In the genomic region with DNA sequence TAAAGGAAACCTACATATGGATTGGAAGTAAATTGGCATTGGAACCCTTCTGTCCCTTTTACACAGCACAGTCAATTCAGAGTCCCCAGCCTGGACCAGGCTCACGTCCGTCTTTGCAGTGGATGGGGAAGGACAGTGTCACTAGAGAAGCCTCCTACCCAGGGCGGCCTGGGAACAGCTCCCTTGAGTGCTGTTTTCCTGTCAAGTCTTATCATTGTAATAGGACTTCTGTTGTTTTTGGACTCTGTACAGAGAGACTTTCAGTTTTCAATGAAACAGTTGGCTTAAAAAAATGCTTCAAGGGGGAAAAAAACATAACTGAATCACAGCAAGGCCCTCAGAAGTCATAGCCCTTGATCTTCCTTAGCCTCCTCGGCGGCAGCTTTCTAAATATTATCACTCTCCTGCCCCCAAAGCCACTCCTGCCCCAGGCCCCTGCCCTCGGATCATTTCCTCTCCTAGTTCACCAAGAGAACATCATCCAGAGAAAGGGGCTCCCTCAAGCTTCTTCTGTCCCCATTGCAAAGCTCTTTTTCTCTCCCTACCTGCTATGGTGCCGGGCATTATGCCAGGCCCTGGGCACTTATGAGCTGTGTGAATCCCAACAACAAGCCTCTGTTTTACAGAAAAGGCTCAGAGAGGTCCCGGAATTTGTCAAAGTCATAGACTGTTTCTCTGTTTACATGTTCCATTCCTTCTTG, we compare ENCODE assay signal across 12 cellular contexts. TPM values are rescaled to one million over a fixed set of nuclear protein-coding genes. Genes with fewer than 3 reads are reported as not detected.
A peak's percentile ranks its signal among the peaks of the same experiment; 100 is the strongest.
DNase-seq lines count a peak whose midpoint lies in the region; TF ChIP-seq lines count a peak whose summit lies in the region.
"Had no signal": no experiment of that assay in that cellular context is flagged by ENCODE, and none has a peak within 500 bp of the region (broad histone marks: within the 10 kb centered on the region; RNA-seq: fewer than 3 reads in every experiment).

No MANE protein-coding gene starts in this region.

- no peaks in the 10 kb centered on the region for H3K9me3 ChIP-seq in Caco-2
- H3K9me3 ChIP-seq: vagina had no signal

- no peaks in the 10 kb centered on the region for H3K36me3 ChIP-seq in Caco-2 (ENCODE audit: control insufficient read depth, insufficient read depth, low read length)
- H3K36me3 ChIP-seq in H7 (replicated peaks; ENCODE audit: control insufficient read depth, insufficient read depth, low read length): no peaks in the 10 kb centered on the region
- H3K36me3 ChIP-seq: vagina had no signal

- DNase-seq in Ammon's horn (ENCODE audit: low spot score) (peak; percentile 22), RPMI8226 (peak; percentile 33), fibroblast of pulmonary artery (ENCODE audit: low read depth) (peak; percentile 64), non-pigmented ciliary epithelial cell (ENCODE audit: low read depth) (peak; percentile 20), Caco-2 (no peak), HT-29 (ENCODE audit: low spot score) (no peak), NCI-H524 (lab: John Stamatoyannopoulos, UW) (no peak), H7 (no peak)
- DNase-seq: activated CD8-positive, alpha-beta memory T cell treated with anti-CD3 and anti-CD28 coated beads, Interleukin-2, amount 50 U/mL, for 48 hours; AML-193 had no signal

- intact Hi-C loops in Caco-2 (cut with micrococcal nuclease; ENCODE audit: unreplicated experiment): no loop called here

- no peaks in the 10 kb centered on the region for H3K36me3 Mint-ChIP-seq in Caco-2 (ENCODE audit: insufficient read depth, unreplicated experiment)

- H3K27me3 ChIP-seq in Caco-2 (replicated peaks; ENCODE audit: control insufficient read depth, insufficient read depth, low read length) (no peaks in the 10 kb centered on the region), H7 (ENCODE audit: control insufficient read depth, insufficient read depth, low read length) (peaks cover 8% of the 10 kb centered on the region; the same call in 1 of the 2 replicates)
- H3K27me3 ChIP-seq: vagina had no signal

- BruUV-seq in Caco-2 (replicated peaks; lab: Mats Ljungman, UMichigan): no TSS peak

- H3K4me1 Mint-ChIP-seq in Caco-2 (ENCODE audit: low read depth, unreplicated experiment): peaks cover 5% of the 10 kb centered on the region
- H3K4me1 Mint-ChIP-seq: central memory CD8-positive, alpha-beta T cell had no signal

- no peak overlapping the region for H3K4me3 Mint-ChIP-seq in Caco-2 (ENCODE audit: unreplicated experiment)
- H3K4me3 Mint-ChIP-seq: central memory CD8-positive, alpha-beta T cell had no signal

- H3K27me3 Mint-ChIP-seq in Caco-2 (ENCODE audit: insufficient read depth, unreplicated experiment): no peaks in the 10 kb centered on the region

- H3K9me3 Mint-ChIP-seq in Caco-2 (ENCODE audit: unreplicated experiment): peaks cover 6% of the 10 kb centered on the region
- H3K9me3 Mint-ChIP-seq: central memory CD8-positive, alpha-beta T cell had no signal

- no peaks in the 10 kb centered on the region for H3K4me1 ChIP-seq in Caco-2

- no peak overlapping the region for H3K27ac Mint-ChIP-seq in Caco-2 (ENCODE audit: unreplicated experiment)

- no peak overlapping the region for H3K4me3 ChIP-seq in fibroblast of pulmonary artery (replicated peaks; ENCODE audit: low read depth, low read length)
- H3K4me3 ChIP-seq in Caco-2 (ENCODE audit: low read depth, low read length): no peak overlapping the region
- H3K4me3 ChIP-seq in H7 (ENCODE audit: insufficient read depth, low read depth, low read length): no peak overlapping the region
- H3K4me3 ChIP-seq: vagina had no signal

- POLR2A ChIA-PET in Caco-2 (lab: Charles Lee): interaction anchor here (0.6 kb wide), 1 partner anchor 75 kb away, joined by 3 read pairs; no protein-coding TSS in a partner anchor

- no peak for TF ChIP-seq CTCF in fibroblast of pulmonary artery (IDR thresholded peaks at IDR 0.05; ENCODE audit: low read length, missing control alignments)
- TF ChIP-seq CTCF in Caco-2 (IDR thresholded peaks at IDR 0.05; ENCODE audit: insufficient read depth in 1 of 2, low read depth in 1 of 2, low read length in 1 of 2, severe bottlenecking in 1 of 2, unreplicated experiment in 1 of 2): no peak

- CTCF ChIA-PET in Caco-2 (lab: Charles Lee): interaction anchor here (0.7 kb wide), 1 partner anchor 216 kb away, joined by 4 read pairs; no protein-coding TSS in a partner anchor

RNA-seq across cellular contexts. Expression of gene CNKSR3, which starts 37.8 kb away (rescaled TPM):
- total RNA-seq in Caco-2 (2022): 31.8 and 33.1 TPM in 2 replicates
- 0.48 and 0.73 TPM in 2 replicates for total RNA-seq in HT-29 (2014; rRNA removed; shearing (Covaris generic))
- 8.7 and 8.8 TPM in 2 replicates for total RNA-seq in H7 (2014; rRNA removed; shearing (Covaris generic))

Comparison
In these comparisons a context has a peak if more than half of its experiments do, and no peak if none do; other contexts are left out.
1. DNase-seq: peak in Ammon's horn (single experiment), RPMI8226 (single experiment), fibroblast of pulmonary artery (single experiment) and non-pigmented ciliary epithelial cell (single experiment); none in Caco-2 (0 of 2), HT-29 (single experiment), NCI-H524 (0 of 2) and H7 (single experiment).